1 cellular context compared by ENCODE assay signal in the genomic region with DNA sequence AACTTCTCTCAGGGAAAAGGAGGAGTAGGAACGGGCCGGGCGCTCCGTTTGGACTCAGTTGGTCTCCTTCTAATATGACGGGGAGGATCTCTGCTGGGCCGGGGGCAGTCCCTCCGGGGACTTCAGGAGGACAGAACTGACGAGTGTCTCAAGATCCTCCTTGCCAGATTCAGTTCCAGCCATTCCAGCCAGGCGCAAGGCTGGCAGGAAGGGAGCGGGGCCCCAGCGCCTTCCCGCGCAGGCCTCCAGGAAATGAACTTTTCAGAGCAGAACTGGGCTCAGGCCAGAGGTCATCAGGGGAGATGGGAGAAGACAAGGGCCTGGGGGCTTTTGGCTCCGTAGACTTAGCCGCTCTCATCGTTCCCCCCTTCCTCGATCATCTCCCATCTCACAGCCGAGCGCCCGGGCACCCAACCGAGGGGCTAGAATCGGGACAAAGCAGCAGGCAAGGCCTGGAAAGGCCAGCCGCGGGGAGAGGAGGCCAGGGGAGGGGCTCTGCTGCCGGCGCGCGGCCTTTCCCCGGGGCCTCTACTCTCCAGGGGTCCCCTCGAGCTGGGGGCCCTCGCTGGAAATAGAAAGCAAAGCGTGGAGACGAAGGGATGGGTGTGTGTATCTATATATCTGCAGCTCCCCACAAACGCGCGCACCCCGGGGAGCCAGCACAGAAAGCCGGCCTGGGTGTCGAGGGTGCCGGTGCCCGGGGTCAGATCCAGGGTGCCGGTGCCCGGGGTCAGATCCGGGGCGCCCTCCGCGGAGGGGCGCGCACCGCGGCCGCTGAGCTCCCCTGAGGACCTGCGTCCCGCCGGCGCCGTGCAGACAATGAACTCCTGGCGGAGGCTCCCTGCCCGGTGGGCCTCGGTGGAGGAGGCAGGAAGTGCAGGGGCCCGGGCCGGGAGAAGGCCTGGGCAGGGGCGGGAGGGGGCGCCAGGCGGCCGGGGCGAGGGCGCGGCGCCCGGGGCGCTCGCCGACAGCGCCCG.
A peak's percentile ranks its signal among the peaks of the same experiment; 100 is the strongest.
TF ChIP-seq lines count a peak whose summit lies in the region.

No MANE protein-coding gene starts in this region.

TF ChIP-seq in PFSK-1, 5 proteins besides CTCF, POLR2A, EP300 and RAD21 (continued from another document):
- TF ChIP-seq, protein P1, sequence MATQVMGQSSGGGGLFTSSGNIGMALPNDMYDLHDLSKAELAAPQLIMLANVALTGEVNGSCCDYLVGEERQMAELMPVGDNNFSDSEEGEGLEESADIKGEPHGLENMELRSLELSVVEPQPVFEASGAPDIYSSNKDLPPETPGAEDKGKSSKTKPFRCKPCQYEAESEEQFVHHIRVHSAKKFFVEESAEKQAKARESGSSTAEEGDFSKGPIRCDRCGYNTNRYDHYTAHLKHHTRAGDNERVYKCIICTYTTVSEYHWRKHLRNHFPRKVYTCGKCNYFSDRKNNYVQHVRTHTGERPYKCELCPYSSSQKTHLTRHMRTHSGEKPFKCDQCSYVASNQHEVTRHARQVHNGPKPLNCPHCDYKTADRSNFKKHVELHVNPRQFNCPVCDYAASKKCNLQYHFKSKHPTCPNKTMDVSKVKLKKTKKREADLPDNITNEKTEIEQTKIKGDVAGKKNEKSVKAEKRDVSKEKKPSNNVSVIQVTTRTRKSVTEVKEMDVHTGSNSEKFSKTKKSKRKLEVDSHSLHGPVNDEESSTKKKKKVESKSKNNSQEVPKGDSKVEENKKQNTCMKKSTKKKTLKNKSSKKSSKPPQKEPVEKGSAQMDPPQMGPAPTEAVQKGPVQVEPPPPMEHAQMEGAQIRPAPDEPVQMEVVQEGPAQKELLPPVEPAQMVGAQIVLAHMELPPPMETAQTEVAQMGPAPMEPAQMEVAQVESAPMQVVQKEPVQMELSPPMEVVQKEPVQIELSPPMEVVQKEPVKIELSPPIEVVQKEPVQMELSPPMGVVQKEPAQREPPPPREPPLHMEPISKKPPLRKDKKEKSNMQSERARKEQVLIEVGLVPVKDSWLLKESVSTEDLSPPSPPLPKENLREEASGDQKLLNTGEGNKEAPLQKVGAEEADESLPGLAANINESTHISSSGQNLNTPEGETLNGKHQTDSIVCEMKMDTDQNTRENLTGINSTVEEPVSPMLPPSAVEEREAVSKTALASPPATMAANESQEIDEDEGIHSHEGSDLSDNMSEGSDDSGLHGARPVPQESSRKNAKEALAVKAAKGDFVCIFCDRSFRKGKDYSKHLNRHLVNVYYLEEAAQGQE (IDR thresholded peaks at IDR 0.05; ENCODE audit: insufficient read depth in 1 of 2, low read depth in 2 of 2, low read length in 2 of 2) = 0 out of 4 replicates have a peak, but pooled peaks have one; percentile 6 to 22
- TF ChIP-seq FOXP2 (optimal IDR thresholded peaks at IDR 0.05; ENCODE audit: borderline replicate concordance, extremely low read depth, extremely low read length, insufficient read depth) (no peak), POLR2AphosphoS5 (IDR thresholded peaks at IDR 0.05; ENCODE audit: low read depth, low read length) (no peak)
